In the genomic region with DNA sequence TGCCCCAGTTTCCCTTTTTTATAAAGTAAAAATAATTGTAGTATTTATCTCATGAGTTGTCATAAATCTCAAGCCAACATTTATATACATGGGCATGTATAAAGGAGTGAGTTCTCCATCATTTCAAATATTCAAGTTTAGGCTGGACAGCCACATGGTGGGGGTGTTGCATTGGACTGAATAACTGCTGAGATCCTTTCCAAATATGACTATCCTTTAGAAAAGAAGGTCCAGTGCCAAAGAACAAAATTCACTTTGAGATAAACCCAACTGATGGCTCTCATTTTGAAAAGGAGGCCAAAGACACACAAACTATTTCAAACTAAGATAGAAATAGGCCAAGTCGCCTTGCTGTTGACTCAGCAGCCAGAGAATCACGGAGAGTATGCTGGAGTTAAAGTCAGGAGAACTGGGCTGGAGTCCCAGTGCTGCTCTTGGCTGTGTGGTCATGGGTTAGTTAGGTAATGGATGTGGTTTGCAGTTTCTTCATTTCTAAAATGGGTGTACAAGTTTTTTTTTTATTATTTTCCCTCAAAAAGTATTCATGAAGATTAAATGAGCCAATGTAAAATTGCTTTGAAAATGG, we compare ENCODE assay signal across 12 cellular contexts.
A peak's percentile ranks its signal among the peaks of the same experiment; 100 is the strongest.
DNase-seq lines count a peak whose midpoint lies in the region; ATAC-seq and TF ChIP-seq lines count a peak whose summit lies in the region.
"Had no signal": no experiment of that assay in that cellular context is flagged by ENCODE, and none has a peak within 500 bp of the region (broad histone marks: within the 10 kb centered on the region; RNA-seq: fewer than 3 reads in every experiment).

No MANE protein-coding gene starts in this region.

- H3K4me3 Mint-ChIP-seq in chondrocyte (ENCODE audit: unreplicated experiment) (no peak overlapping the region), progenitor cell of endocrine pancreas (ENCODE audit: low read depth) (no peak overlapping the region)

- H3K9me3 ChIP-seq in Loucy (ENCODE audit: insufficient read depth, low read depth, low read length) (no peaks in the 10 kb centered on the region), mesenchymal stem cell (ENCODE audit: control insufficient read depth, low read length) (no peaks in the 10 kb centered on the region)

- H4K8ac ChIP-seq in mesenchymal stem cell (ENCODE audit: low read length) = no peak overlapping the region

- no peaks in the 10 kb centered on the region for H3K9me3 Mint-ChIP-seq in chondrocyte (ENCODE audit: low read depth)
- H3K9me3 Mint-ChIP-seq in progenitor cell of endocrine pancreas (ENCODE audit: low read depth) = peaks cover 9% of the 10 kb centered on the region

- ATAC-seq in HG02938 (IDR thresholded peaks at IDR 0.05; ENCODE audit: unreplicated experiment) = no peak
- ATAC-seq: activated naive CD4-positive, alpha-beta T cell treated with anti-CD3 and anti-CD28 coated beads, Interleukin-2, amount 50 U/mL, for 72 hours had no signal

- H3F3A ChIP-seq in Loucy (ENCODE audit: low read depth) = no peaks in the 10 kb centered on the region

- H2BK12ac ChIP-seq in mesenchymal stem cell (ENCODE audit: low read length in 2 of 2) = no peak overlapping the region

- H3K27me3 ChIP-seq in Loucy (ENCODE audit: insufficient read depth, low read length, poor library complexity, severe bottlenecking) (no peaks in the 10 kb centered on the region), mesenchymal stem cell (ENCODE audit: control insufficient read depth in 1 of 2, insufficient read depth in 1 of 2, low read length in 2 of 2) (no peaks in the 10 kb centered on the region)

- no peaks in the 10 kb centered on the region for H3K9me2 ChIP-seq in Loucy (replicated peaks; ENCODE audit: low read depth, low read length)

- no peaks in the 10 kb centered on the region for H3K4me1 ChIP-seq in Loucy (ENCODE audit: insufficient read depth, low read length, poor library complexity, severe bottlenecking)
- H3K4me1 ChIP-seq in mesenchymal stem cell (ENCODE audit: control insufficient read depth, insufficient read depth, low read depth, low read length) = no peaks in the 10 kb centered on the region

- H3K79me2 ChIP-seq in Loucy (ENCODE audit: insufficient read depth, low read length) = no peaks in the 10 kb centered on the region

- H3K9ac ChIP-seq in Loucy (ENCODE audit: low read depth, low read length, poor library complexity, severe bottlenecking) = no peak overlapping the region
- peak overlapping the region; percentile 15 for H3K9ac ChIP-seq in mesenchymal stem cell (ENCODE audit: low read length)

- H2BK120ac ChIP-seq in mesenchymal stem cell (ENCODE audit: low read depth, low read length) = no peak overlapping the region

- no peak overlapping the region for H2AK5ac ChIP-seq in mesenchymal stem cell (ENCODE audit: low read length, severe bottlenecking)

- H3K4me3 ChIP-seq in AG10803 (ENCODE audit: low read length) (no peak overlapping the region), Loucy (ENCODE audit: low read length, poor library complexity, severe bottlenecking) (no peak overlapping the region), mesenchymal stem cell (ENCODE audit: insufficient read depth in 1 of 2, low read depth in 1 of 2, low read length in 2 of 2) (no peak overlapping the region)

- peak; percentile 56 for TF ChIP-seq CTCF in AG10803 (conservative IDR thresholded peaks at IDR 0.05; ENCODE audit: low read length)
- TF ChIP-seq CTCF in Loucy (conservative IDR thresholded peaks at IDR 0.05; ENCODE audit: low read length) = peak; percentile 22; the same call in 1 of the 2 replicates
- TF ChIP-seq CTCF in chondrocyte (IDR thresholded peaks at IDR 0.05) = peak; percentile 45
- no peak for TF ChIP-seq CTCF in progenitor cell of endocrine pancreas (IDR thresholded peaks at IDR 0.05; ENCODE audit: unreplicated experiment)

- H3K27ac ChIP-seq in mesenchymal stem cell (ENCODE audit: low read length, poor library complexity, severe bottlenecking) = no peak overlapping the region

- no peak overlapping the region for H2AFZ ChIP-seq in Loucy (ENCODE audit: low read length)
- H2AFZ ChIP-seq in mesenchymal stem cell (ENCODE audit: low read depth, low read length) = no peak overlapping the region

- no peak overlapping the region for H2BK15ac ChIP-seq in mesenchymal stem cell (ENCODE audit: low read depth, poor library complexity, severe bottlenecking)

- no peak overlapping the region for H3K4ac ChIP-seq in mesenchymal stem cell (ENCODE audit: low read depth in 1 of 2, low read length in 2 of 2)

- H2BK5ac ChIP-seq in mesenchymal stem cell (ENCODE audit: low read depth, low read length, poor library complexity, severe bottlenecking) = no peak overlapping the region

- no peaks in the 10 kb centered on the region for H3K36me3 Mint-ChIP-seq in chondrocyte (ENCODE audit: low read depth)
- H3K36me3 Mint-ChIP-seq in progenitor cell of endocrine pancreas (ENCODE audit: insufficient read depth) = no peaks in the 10 kb centered on the region
- H3K36me3 Mint-ChIP-seq: activated naive CD4-positive, alpha-beta T cell treated with anti-CD3 and anti-CD28 coated beads, Interleukin-2, amount 50 U/mL, for 72 hours had no signal

- no peaks in the 10 kb centered on the region for H3K27me3 Mint-ChIP-seq in chondrocyte (ENCODE audit: low read depth)
- H3K27me3 Mint-ChIP-seq in progenitor cell of endocrine pancreas = no peaks in the 10 kb centered on the region

- H3K14ac ChIP-seq in mesenchymal stem cell (ENCODE audit: low read length in 2 of 2) = no peak overlapping the region

- H3K4me1 Mint-ChIP-seq in chondrocyte (ENCODE audit: low read depth) (no peaks in the 10 kb centered on the region), progenitor cell of endocrine pancreas (ENCODE audit: low read depth) (peaks cover 4% of the 10 kb centered on the region)

- no peaks in the 10 kb centered on the region for H4K20me1 ChIP-seq in Loucy (ENCODE audit: insufficient read depth, low read length, poor library complexity, severe bottlenecking)

- H3K23ac ChIP-seq in mesenchymal stem cell (ENCODE audit: low read length in 2 of 2) = no peak overlapping the region

- DNase-seq in AG10803 (ENCODE audit: low read depth) (peak; percentile 89), chondrocyte (ENCODE audit: low spot score) (no peak), mesenchymal stem cell (no peak), amniotic stem cell (lab: John Stamatoyannopoulos, UW) (no peak), cerebellar cortex (ENCODE audit: low spot score) (no peak), progenitor cell of endocrine pancreas (ENCODE audit: low spot score, unreplicated experiment) (no peak)
- DNase-seq: DMS 273 treated with DMSO at 0.1 percent for 48 hours, retina, SHP77 had no signal

- H3K36me3 ChIP-seq in Loucy (ENCODE audit: insufficient read depth, low read length) (no peaks in the 10 kb centered on the region), mesenchymal stem cell (ENCODE audit: control insufficient read depth in 1 of 2, insufficient read depth in 2 of 2, low read depth in 1 of 2, low read length in 2 of 2) (no peaks in the 10 kb centered on the region)

- H3K4me2 ChIP-seq in Loucy (ENCODE audit: low read depth, low read length, poor library complexity, severe bottlenecking) (no peak overlapping the region), mesenchymal stem cell (ENCODE audit: low read length, poor library complexity, severe bottlenecking) (no peak overlapping the region)

- 5% methylated on average over 2 of the region's 2 CpGs for WGBS in mesenchymal stem cell

- H3K18ac ChIP-seq in mesenchymal stem cell (ENCODE audit: low read depth in 1 of 2, low read length in 2 of 2) = no peak overlapping the region

- no peak overlapping the region for H3K27ac Mint-ChIP-seq in chondrocyte (ENCODE audit: unreplicated experiment)
- no peak overlapping the region for H3K27ac Mint-ChIP-seq in progenitor cell of endocrine pancreas
- H3K27ac Mint-ChIP-seq: activated naive CD4-positive, alpha-beta T cell treated with anti-CD3 and anti-CD28 coated beads, Interleukin-2, amount 50 U/mL, for 72 hours had no signal

- no peak overlapping the region for H4K91ac ChIP-seq in mesenchymal stem cell (ENCODE audit: low read length)

- no peaks in the 10 kb centered on the region for H3K79me1 ChIP-seq in mesenchymal stem cell (replicated peaks; ENCODE audit: low read length, poor library complexity, severe bottlenecking)
